8 cellular contexts compared by ENCODE assay signal in genomic region chr2:29314816-29315571, GRCh38.
DNase-seq lines count a peak whose midpoint lies in the region; ATAC-seq and TF ChIP-seq lines count a peak whose summit lies in the region.

No MANE protein-coding gene starts in this region.

- H3K27ac Mint-ChIP-seq in WTC11 (no peak overlapping the region), progenitor cell of endocrine pancreas (no peak overlapping the region)

- peak; percentile 83 for ATAC-seq in GM19397 (IDR thresholded peaks at IDR 0.05; ENCODE audit: unreplicated experiment)
- peak; percentile 67 for ATAC-seq in HG03460 (IDR thresholded peaks at IDR 0.05; ENCODE audit: unreplicated experiment)
- ATAC-seq in WTC11 = peak; percentile 86

- 0 out of 2 replicates have a peak, but pooled peaks cover 4% of the 10 kb centered on the region for H4K20me1 ChIP-seq in BLaER1

- peak overlapping the region; percentile 89 for H3K4me2 ChIP-seq in BLaER1

- POLR2A ChIA-PET in WTC11 (lab: Charles Lee) = no interaction called here

- peaks cover 10% of the 10 kb centered on the region for H3K4me1 Mint-ChIP-seq in WTC11
- H3K4me1 Mint-ChIP-seq in progenitor cell of endocrine pancreas (ENCODE audit: low read depth) = no peaks in the 10 kb centered on the region

- H3K36me3 ChIP-seq in BLaER1 = no peaks in the 10 kb centered on the region

- H3K4me1 ChIP-seq in BLaER1 = peaks cover 68% of the 10 kb centered on the region

- TF ChIP-seq CTCF in WTC11 (IDR thresholded peaks at IDR 0.05) = no peak
- peak; percentile 48 for TF ChIP-seq CTCF in choroid plexus epithelial cell (conservative IDR thresholded peaks at IDR 0.05; ENCODE audit: low read depth, low read length)
- TF ChIP-seq CTCF in progenitor cell of endocrine pancreas (IDR thresholded peaks at IDR 0.05; ENCODE audit: unreplicated experiment) = peak; percentile 16

- CTCF ChIA-PET in WTC11 (lab: Charles Lee) = no interaction called here

- H3K4me3 Mint-ChIP-seq in WTC11 (no peak overlapping the region), progenitor cell of endocrine pancreas (ENCODE audit: low read depth) (no peak overlapping the region)

- H3K27me3 Mint-ChIP-seq in WTC11 (ENCODE audit: low read depth) = no peaks in the 10 kb centered on the region; the same call in 1 of the 2 replicates
- H3K27me3 Mint-ChIP-seq in progenitor cell of endocrine pancreas = peaks cover 53% of the 10 kb centered on the region

- H3K9me3 Mint-ChIP-seq in WTC11 (no peaks in the 10 kb centered on the region), progenitor cell of endocrine pancreas (ENCODE audit: low read depth) (no peaks in the 10 kb centered on the region)

- no peak overlapping the region for H3K27ac ChIP-seq in BLaER1

- no peaks in the 10 kb centered on the region for H3K27me3 ChIP-seq in BLaER1

- in situ Hi-C loops in G401 (cut with HindIII; ENCODE audit: low sequenced_read_pairs) = no loop called here

- H3K4me3 ChIP-seq in BLaER1 (peak overlapping the region; percentile 48; the same call in 1 of the 2 replicates), choroid plexus epithelial cell (ENCODE audit: low read depth, low read length) (peak overlapping the region; percentile 37)

- H3K36me3 Mint-ChIP-seq in WTC11 (no peaks in the 10 kb centered on the region), progenitor cell of endocrine pancreas (ENCODE audit: insufficient read depth) (no peaks in the 10 kb centered on the region)

- H3K9me3 ChIP-seq in BLaER1 = no peaks in the 10 kb centered on the region

- DNase-seq in WTC11 (ENCODE audit: low spot score) (peak; percentile 16), choroid plexus epithelial cell (ENCODE audit: low read depth) (peak; percentile 59), progenitor cell of endocrine pancreas (ENCODE audit: low spot score, unreplicated experiment) (no peak), G401 (ENCODE audit: low spot score) (no peak), NCI-H2029 (lab: John Stamatoyannopoulos, UW) (no peak)

- H3K9ac ChIP-seq in BLaER1 = no peak overlapping the region

TF ChIP-seq in WTC11, 78 proteins besides CTCF, POLR2A, EP300 and RAD21:
- TF ChIP-seq, protein P1, sequence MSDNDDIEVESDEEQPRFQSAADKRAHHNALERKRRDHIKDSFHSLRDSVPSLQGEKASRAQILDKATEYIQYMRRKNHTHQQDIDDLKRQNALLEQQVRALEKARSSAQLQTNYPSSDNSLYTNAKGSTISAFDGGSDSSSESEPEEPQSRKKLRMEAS (CRISPR knock-in tag; IDR thresholded peaks at IDR 0.05) = no peak
- TF ChIP-seq RELA (CRISPR knock-in tag; IDR thresholded peaks at IDR 0.05; ENCODE audit: borderline replicate concordance) (no peak), TCF7 (CRISPR knock-in tag; IDR thresholded peaks at IDR 0.05; ENCODE audit: low read depth) (no peak)

Comparison
In these comparisons a context has a peak if more than half of its experiments do, and no peak if none do; other contexts are left out.
1. DNase-seq: peak in WTC11 (single experiment) and choroid plexus epithelial cell (single experiment); none in progenitor cell of endocrine pancreas (single experiment), G401 (single experiment) and NCI-H2029 (single experiment).
2. Peak in every context shown above with its lines, with median percentiles within 50 percentile points of each other: ATAC-seq.